In the genomic region with DNA sequence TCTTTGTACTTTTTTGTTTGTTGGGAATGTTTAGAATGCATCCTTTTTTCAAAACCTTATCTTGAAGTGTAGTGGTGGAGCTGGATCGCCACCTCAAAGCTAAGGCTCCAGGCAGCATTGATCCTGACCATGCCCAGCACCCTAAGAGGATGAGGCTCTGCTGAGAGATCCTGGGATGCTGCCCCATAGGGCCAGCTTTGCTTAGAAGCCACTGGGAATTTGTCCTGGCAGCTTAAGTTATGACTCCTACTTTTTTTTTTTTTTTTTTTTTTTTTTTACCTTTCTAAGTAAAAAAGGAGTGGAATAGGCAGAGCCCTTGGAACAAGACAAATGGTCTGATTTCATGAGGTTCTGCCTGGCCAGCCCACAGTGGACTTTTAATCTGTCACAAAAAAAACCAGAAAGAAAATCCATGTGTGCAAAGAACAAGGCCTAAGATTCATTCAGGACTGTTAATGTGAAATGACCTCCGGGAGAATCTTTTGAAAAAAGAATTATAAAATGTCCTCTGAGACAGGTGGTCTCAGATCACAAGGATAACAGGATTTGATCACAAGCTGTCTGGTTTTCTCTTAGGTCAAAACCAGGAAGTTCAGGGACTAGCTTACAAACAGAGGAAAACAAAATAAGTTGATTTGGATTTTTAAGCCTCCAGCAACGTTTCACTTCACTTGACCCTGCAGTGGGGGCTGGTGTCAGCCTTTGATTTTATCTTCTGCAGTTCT, we compare ENCODE assay signal across 2 cellular contexts.
TF ChIP-seq lines count a peak whose summit lies in the region.

No MANE protein-coding gene starts in this region.

TF ChIP-seq in IMR-90, 13 proteins besides CTCF, POLR2A, EP300 and RAD21:
- TF ChIP-seq CHD1 (IDR thresholded peaks at IDR 0.05; ENCODE audit: low read depth, low read length) (no peak), MAFK (IDR thresholded peaks at IDR 0.05; ENCODE audit: low read depth, low read length) (no peak), SMC3 (IDR thresholded peaks at IDR 0.05; ENCODE audit: low read depth, low read length) (no peak), FOS (IDR thresholded peaks at IDR 0.05; ENCODE audit: low read depth, low read length) (no peak), NFE2L2 (IDR thresholded peaks at IDR 0.05; ENCODE audit: low read depth, low read length) (no peak), RFX5 (IDR thresholded peaks at IDR 0.05; ENCODE audit: low read depth, low read length) (no peak), CEBPB (IDR thresholded peaks at IDR 0.05; ENCODE audit: low read depth, low read length) (no peak), MAZ (IDR thresholded peaks at IDR 0.05; ENCODE audit: borderline replicate concordance, low read depth, low read length) (no peak), BHLHE40 (IDR thresholded peaks at IDR 0.05; ENCODE audit: low read depth, low read length) (no peak), RCOR1 (IDR thresholded peaks at IDR 0.05; ENCODE audit: insufficient replicate concordance, low read length) (no peak), MXI1 (IDR thresholded peaks at IDR 0.05; ENCODE audit: borderline replicate concordance, low read depth, low read length) (no peak)
- TF ChIP-seq, protein P1, sequence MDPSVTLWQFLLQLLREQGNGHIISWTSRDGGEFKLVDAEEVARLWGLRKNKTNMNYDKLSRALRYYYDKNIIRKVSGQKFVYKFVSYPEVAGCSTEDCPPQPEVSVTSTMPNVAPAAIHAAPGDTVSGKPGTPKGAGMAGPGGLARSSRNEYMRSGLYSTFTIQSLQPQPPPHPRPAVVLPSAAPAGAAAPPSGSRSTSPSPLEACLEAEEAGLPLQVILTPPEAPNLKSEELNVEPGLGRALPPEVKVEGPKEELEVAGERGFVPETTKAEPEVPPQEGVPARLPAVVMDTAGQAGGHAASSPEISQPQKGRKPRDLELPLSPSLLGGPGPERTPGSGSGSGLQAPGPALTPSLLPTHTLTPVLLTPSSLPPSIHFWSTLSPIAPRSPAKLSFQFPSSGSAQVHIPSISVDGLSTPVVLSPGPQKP (IDR thresholded peaks at IDR 0.05; ENCODE audit: borderline replicate concordance, low read depth, low read length): no peak
- TF ChIP-seq, protein P2, sequence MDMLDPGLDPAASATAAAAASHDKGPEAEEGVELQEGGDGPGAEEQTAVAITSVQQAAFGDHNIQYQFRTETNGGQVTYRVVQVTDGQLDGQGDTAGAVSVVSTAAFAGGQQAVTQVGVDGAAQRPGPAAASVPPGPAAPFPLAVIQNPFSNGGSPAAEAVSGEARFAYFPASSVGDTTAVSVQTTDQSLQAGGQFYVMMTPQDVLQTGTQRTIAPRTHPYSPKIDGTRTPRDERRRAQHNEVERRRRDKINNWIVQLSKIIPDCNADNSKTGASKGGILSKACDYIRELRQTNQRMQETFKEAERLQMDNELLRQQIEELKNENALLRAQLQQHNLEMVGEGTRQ (IDR thresholded peaks at IDR 0.05; ENCODE audit: low read depth, low read length): no peak

TF ChIP-seq in GM12878, 131 proteins besides CTCF, POLR2A, EP300 and RAD21:
- TF ChIP-seq ZNF274 (IDR thresholded peaks at IDR 0.05; ENCODE audit: insufficient read depth, insufficient read length) (no peak), PAX8 (IDR thresholded peaks at IDR 0.05) (0 out of 2 replicates have a peak, but pooled peaks have one; percentile 0), SIN3A (IDR thresholded peaks at IDR 0.05; ENCODE audit: low read depth, low read length) (no peak), JUND (IDR thresholded peaks at IDR 0.05; ENCODE audit: low read depth, low read length) (no peak), CBFB (IDR thresholded peaks at IDR 0.05; ENCODE audit: low read depth) (no peak), ZBED1 (IDR thresholded peaks at IDR 0.05; ENCODE audit: borderline replicate concordance) (no peak), ZNF384 (IDR thresholded peaks at IDR 0.05; ENCODE audit: borderline replicate concordance, low read depth, low read length) (peak; percentile 30; the same call in 1 of the 2 replicates)
- TF ChIP-seq, protein P3, sequence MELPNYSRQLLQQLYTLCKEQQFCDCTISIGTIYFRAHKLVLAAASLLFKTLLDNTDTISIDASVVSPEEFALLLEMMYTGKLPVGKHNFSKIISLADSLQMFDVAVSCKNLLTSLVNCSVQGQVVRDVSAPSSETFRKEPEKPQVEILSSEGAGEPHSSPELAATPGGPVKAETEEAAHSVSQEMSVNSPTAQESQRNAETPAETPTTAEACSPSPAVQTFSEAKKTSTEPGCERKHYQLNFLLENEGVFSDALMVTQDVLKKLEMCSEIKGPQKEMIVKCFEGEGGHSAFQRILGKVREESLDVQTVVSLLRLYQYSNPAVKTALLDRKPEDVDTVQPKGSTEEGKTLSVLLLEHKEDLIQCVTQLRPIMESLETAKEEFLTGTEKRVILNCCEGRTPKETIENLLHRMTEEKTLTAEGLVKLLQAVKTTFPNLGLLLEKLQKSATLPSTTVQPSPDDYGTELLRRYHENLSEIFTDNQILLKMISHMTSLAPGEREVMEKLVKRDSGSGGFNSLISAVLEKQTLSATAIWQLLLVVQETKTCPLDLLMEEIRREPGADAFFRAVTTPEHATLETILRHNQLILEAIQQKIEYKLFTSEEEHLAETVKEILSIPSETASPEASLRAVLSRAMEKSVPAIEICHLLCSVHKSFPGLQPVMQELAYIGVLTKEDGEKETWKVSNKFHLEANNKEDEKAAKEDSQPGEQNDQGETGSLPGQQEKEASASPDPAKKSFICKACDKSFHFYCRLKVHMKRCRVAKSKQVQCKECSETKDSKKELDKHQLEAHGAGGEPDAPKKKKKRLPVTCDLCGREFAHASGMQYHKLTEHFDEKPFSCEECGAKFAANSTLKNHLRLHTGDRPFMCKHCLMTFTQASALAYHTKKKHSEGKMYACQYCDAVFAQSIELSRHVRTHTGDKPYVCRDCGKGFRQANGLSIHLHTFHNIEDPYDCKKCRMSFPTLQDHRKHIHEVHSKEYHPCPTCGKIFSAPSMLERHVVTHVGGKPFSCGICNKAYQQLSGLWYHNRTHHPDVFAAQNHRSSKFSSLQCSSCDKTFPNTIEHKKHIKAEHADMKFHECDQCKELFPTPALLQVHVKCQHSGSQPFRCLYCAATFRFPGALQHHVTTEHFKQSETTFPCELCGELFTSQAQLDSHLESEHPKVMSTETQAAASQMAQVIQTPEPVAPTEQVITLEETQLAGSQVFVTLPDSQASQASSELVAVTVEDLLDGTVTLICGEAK (IDR thresholded peaks at IDR 0.05; ENCODE audit: borderline replicate concordance): 0 out of 2 replicates have a peak, but pooled peaks have one; percentile 8
- TF ChIP-seq, protein P4, sequence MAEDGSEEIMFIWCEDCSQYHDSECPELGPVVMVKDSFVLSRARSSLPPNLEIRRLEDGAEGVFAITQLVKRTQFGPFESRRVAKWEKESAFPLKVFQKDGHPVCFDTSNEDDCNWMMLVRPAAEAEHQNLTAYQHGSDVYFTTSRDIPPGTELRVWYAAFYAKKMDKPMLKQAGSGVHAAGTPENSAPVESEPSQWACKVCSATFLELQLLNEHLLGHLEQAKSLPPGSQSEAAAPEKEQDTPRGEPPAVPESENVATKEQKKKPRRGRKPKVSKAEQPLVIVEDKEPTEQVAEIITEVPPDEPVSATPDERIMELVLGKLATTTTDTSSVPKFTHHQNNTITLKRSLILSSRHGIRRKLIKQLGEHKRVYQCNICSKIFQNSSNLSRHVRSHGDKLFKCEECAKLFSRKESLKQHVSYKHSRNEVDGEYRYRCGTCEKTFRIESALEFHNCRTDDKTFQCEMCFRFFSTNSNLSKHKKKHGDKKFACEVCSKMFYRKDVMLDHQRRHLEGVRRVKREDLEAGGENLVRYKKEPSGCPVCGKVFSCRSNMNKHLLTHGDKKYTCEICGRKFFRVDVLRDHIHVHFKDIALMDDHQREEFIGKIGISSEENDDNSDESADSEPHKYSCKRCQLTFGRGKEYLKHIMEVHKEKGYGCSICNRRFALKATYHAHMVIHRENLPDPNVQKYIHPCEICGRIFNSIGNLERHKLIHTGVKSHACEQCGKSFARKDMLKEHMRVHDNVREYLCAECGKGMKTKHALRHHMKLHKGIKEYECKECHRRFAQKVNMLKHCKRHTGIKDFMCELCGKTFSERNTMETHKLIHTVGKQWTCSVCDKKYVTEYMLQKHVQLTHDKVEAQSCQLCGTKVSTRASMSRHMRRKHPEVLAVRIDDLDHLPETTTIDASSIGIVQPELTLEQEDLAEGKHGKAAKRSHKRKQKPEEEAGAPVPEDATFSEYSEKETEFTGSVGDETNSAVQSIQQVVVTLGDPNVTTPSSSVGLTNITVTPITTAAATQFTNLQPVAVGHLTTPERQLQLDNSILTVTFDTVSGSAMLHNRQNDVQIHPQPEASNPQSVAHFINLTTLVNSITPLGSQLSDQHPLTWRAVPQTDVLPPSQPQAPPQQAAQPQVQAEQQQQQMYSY (CRISPR knock-in tag; IDR thresholded peaks at IDR 0.05): peak; percentile 9; the same call in 1 of the 2 replicates
